1 cellular context compared by ENCODE assay signal in the genomic region with DNA sequence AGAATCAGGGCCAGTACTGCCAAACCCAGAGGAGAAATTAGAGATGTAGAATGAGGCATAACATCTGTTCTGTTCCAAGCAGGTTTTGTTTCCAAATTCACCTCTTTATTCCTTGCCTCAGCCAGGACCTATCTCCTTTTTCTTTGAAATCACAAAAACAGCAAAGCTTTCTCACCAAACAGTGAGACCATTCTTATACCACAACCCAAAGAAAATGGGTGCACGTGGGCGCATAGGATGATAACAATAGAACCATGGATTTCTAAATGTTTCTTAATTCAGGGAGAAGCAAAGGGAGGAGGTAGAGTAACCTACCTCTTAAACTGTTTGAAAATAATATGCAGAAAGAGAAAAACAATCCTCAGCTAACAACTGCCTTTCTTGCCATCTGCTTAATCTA.
TF ChIP-seq lines count a peak whose summit lies in the region.

No MANE protein-coding gene starts in this region.

TF ChIP-seq in H1, 55 proteins besides CTCF, POLR2A, EP300 and RAD21:
- TF ChIP-seq SRF (IDR thresholded peaks at IDR 0.05; ENCODE audit: low read depth, low read length) (no peak), SP2 (IDR thresholded peaks at IDR 0.05; ENCODE audit: low read length) (no peak), BACH1 (IDR thresholded peaks at IDR 0.05; ENCODE audit: low read length) (no peak), RFX5 (IDR thresholded peaks at IDR 0.05; ENCODE audit: borderline replicate concordance, low read depth, low read length) (no peak), KDM1A (IDR thresholded peaks at IDR 0.05; ENCODE audit: borderline replicate concordance, low read length) (no peak), EGR1 (IDR thresholded peaks at IDR 0.05; ENCODE audit: borderline replicate concordance, low read depth, low read length) (no peak), SP4 (IDR thresholded peaks at IDR 0.05; ENCODE audit: low read length) (no peak), NRF1 (IDR thresholded peaks at IDR 0.05; ENCODE audit: low read depth, low read length) (no peak), HDAC2 (IDR thresholded peaks at IDR 0.05; ENCODE audit: borderline replicate concordance in 1 of 2, low read depth in 2 of 2, low read length in 2 of 2) (no peak), POLR2AphosphoS5 (IDR thresholded peaks at IDR 0.05; ENCODE audit: low read depth, low read length) (no peak), SAP30 (IDR thresholded peaks at IDR 0.05; ENCODE audit: insufficient read depth, insufficient replicate concordance, low read length) (no peak), TCF12 (IDR thresholded peaks at IDR 0.05; ENCODE audit: low read depth, low read length) (no peak), GABPA (IDR thresholded peaks at IDR 0.05; ENCODE audit: borderline replicate concordance, insufficient read depth, low read length) (no peak), ZNF274 (IDR thresholded peaks at IDR 0.05; ENCODE audit: borderline replicate concordance, extremely low read depth, low read length) (no peak)
- TF ChIP-seq, protein P1, sequence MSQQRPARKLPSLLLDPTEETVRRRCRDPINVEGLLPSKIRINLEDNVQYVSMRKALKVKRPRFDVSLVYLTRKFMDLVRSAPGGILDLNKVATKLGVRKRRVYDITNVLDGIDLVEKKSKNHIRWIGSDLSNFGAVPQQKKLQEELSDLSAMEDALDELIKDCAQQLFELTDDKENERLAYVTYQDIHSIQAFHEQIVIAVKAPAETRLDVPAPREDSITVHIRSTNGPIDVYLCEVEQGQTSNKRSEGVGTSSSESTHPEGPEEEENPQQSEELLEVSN (IDR thresholded peaks at IDR 0.05): no peak
- TF ChIP-seq, protein P2, sequence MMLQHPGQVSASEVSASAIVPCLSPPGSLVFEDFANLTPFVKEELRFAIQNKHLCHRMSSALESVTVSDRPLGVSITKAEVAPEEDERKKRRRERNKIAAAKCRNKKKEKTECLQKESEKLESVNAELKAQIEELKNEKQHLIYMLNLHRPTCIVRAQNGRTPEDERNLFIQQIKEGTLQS (IDR thresholded peaks at IDR 0.05; ENCODE audit: insufficient read depth, low read depth, low read length): no peak
- TF ChIP-seq, protein P3, sequence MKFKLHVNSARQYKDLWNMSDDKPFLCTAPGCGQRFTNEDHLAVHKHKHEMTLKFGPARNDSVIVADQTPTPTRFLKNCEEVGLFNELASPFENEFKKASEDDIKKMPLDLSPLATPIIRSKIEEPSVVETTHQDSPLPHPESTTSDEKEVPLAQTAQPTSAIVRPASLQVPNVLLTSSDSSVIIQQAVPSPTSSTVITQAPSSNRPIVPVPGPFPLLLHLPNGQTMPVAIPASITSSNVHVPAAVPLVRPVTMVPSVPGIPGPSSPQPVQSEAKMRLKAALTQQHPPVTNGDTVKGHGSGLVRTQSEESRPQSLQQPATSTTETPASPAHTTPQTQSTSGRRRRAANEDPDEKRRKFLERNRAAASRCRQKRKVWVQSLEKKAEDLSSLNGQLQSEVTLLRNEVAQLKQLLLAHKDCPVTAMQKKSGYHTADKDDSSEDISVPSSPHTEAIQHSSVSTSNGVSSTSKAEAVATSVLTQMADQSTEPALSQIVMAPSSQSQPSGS (IDR thresholded peaks at IDR 0.05; ENCODE audit: low read length): no peak
